ENCODE assay signal across 18 cellular contexts in the genomic region with DNA sequence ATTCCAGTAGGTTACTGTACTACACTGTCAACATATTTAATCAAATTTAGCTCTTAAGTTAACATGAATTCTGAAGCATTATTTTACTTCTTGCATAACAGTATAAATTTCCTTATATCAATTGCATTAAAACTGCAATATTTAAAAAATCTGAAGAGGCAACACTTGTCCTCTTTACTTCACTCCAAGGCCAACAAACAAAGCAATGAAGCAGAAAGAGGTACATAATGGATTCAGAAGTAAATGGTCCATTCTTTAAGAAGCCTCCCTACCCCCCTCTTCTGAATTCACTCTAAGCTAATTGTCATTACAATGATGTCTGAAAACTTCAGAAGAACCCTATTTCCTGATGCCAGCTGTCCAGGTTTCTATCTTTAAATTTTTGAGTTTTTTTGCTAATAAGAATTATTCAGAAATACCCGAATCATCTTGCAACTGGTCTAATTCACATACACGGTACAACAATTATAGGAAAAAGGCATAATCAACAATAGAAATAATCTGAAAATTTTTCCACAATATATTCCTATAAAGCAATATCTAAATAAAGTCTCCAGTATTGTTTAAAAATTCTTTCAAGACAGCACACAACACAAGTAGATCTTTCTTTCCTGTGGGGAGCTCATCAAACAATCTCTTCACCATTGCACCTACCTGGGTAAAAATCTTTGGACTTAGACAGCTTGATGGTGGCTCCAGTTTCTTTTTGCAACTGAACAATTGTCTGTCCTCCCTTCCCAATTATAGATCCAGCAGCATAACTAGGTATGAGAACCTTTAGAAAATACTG. TPM values are rescaled to one million over a fixed set of nuclear protein-coding genes. Genes with fewer than 3 reads are reported as not detected.
DNase-seq lines count a peak whose midpoint lies in the region; ATAC-seq and TF ChIP-seq lines count a peak whose summit lies in the region.
"Had no signal": no experiment of that assay in that cellular context is flagged by ENCODE, and none has a peak within 500 bp of the region (broad histone marks: within the 10 kb centered on the region; RNA-seq: fewer than 3 reads in every experiment).

No MANE protein-coding gene starts in this region.

- H3K27ac Mint-ChIP-seq in brain: peak overlapping the region; percentile 40 to 99 (median 79)
- H3K27ac Mint-ChIP-seq: activated CD4-positive, alpha-beta memory T cell treated with anti-CD3 and anti-CD28 coated beads, Interleukin-2, amount 10 ng/mL, durations not matched to agents 7 days and 5 days; CD4-positive, CD25-positive, alpha-beta regulatory T cell; natural killer cell; stimulated activated naive CD8-positive, alpha-beta T cell treated with anti-CD3 and anti-CD28 coated beads, Interleukin-15, Interleukin-2, amounts not matched to agents 100 ng/mL and 50 ng/mL, for 24 hours had no signal

- peak; percentile 18 for DNase-seq in NCI-H1105 treated with DMSO at 0.1 percent for 48 hours (lab: John Stamatoyannopoulos, UW)
- no peak for DNase-seq in NCI-H1105 (lab: John Stamatoyannopoulos, UW)
- DNase-seq in left kidney (ENCODE audit: low read depth, low spot score): peak; percentile 9
- DNase-seq in substantia nigra (lab: John Stamatoyannopoulos, UW): no peak
- DNase-seq: 8988T; activated CD4-positive, alpha-beta memory T cell treated with anti-CD3 and anti-CD28 coated beads, Interleukin-2, amount 10 ng/mL, durations not matched to agents 7 days and 5 days; aorta; CD4-positive, CD25-positive, alpha-beta regulatory T cell; effector CD8-positive, alpha-beta T cell; left cardiac atrium; natural killer cell; NCI-H1436 had no signal

- H3K9me3 Mint-ChIP-seq in brain: peaks cover 0 to 3% (median 0%) of the 10 kb centered on the region in 5 experiments
- H3K9me3 Mint-ChIP-seq: natural killer cell; stimulated activated naive CD8-positive, alpha-beta T cell treated with anti-CD3 and anti-CD28 coated beads, Interleukin-15, Interleukin-2, amounts not matched to agents 100 ng/mL and 50 ng/mL, for 24 hours had no signal

- peak overlapping the region; percentile 24 for H3K27ac ChIP-seq in substantia nigra (ENCODE audit: low read depth, low read length, poor library complexity, severe bottlenecking)
- H3K27ac ChIP-seq: SJSA1 had no signal

- no peak for ATAC-seq in GM18909 (IDR thresholded peaks at IDR 0.05; ENCODE audit: poor library complexity, unreplicated experiment)
- no peak for ATAC-seq in HG03432 (IDR thresholded peaks at IDR 0.05; ENCODE audit: unreplicated experiment)
- ATAC-seq in GM21360 (IDR thresholded peaks at IDR 0.05; ENCODE audit: unreplicated experiment): no peak
- ATAC-seq: left cardiac atrium, natural killer cell had no signal

- H3K36me3 Mint-ChIP-seq in brain: peaks cover 6% of the 10 kb centered on the region

- TF ChIP-seq CTCF in brain (conservative IDR thresholded peaks at IDR 0.05): no peak

- peaks cover 21% of the 10 kb centered on the region for H3K27me3 Mint-ChIP-seq in brain

- H3K4me1 Mint-ChIP-seq in brain: peaks cover 68% of the 10 kb centered on the region
- H3K4me1 Mint-ChIP-seq: activated CD4-positive, alpha-beta memory T cell treated with anti-CD3 and anti-CD28 coated beads, Interleukin-2, amount 10 ng/mL, durations not matched to agents 7 days and 5 days; natural killer cell had no signal

- peak overlapping the region; percentile 96 to 100 (median 99) for H3K4me3 Mint-ChIP-seq in brain
- H3K4me3 Mint-ChIP-seq: activated CD4-positive, alpha-beta memory T cell treated with anti-CD3 and anti-CD28 coated beads, Interleukin-2, amount 10 ng/mL, durations not matched to agents 7 days and 5 days; CD4-positive, CD25-positive, alpha-beta regulatory T cell; natural killer cell; stimulated activated naive CD8-positive, alpha-beta T cell treated with anti-CD3 and anti-CD28 coated beads, Interleukin-15, Interleukin-2, amounts not matched to agents 100 ng/mL and 50 ng/mL, for 24 hours had no signal

RNA-seq across cellular contexts. Expression of gene NOVA1, which starts 2.9 kb away (rescaled TPM):
- polyA plus RNA-seq in brain (ENCODE audit: insufficient read depth, low read depth, low replicate concordance): 27.6 TPM
- polyA plus RNA-seq: CD4-positive, CD25-positive, alpha-beta regulatory T cell had no signal

Comparison
In these comparisons a context has a peak if more than half of its experiments do, and no peak if none do; other contexts are left out.
1. DNase-seq: peak in NCI-H1105 treated with DMSO at 0.1 percent for 48 hours (single experiment) and left kidney (single experiment); none in NCI-H1105 (single experiment) and substantia nigra (0 of 49).